Comparison of ENCODE assay signal across 2 cellular contexts in the genomic region with DNA sequence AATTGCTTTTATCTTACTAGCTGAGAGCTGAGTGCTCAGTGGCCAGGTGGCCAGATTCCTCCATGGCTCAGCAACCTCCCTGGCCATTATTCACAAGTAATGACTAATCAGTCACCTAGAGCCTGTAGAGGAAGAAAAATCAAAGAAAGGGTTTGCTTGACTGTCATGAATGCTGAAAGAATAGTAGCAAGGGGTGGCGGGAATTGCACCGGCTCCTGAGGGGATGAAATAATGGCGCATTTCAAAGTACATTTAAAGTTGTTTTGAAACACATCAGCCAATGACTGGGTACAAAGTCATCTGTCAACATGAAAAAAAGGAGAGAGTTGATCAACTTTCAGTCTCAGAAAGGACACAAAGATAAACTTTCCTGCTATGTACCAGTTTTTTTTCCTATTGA.
TF ChIP-seq lines count a peak whose summit lies in the region.

No MANE protein-coding gene starts in this region.

TF ChIP-seq in GM23338, 12 proteins besides CTCF, POLR2A, EP300 and RAD21 (continued from another document):
- TF ChIP-seq, protein P1, sequence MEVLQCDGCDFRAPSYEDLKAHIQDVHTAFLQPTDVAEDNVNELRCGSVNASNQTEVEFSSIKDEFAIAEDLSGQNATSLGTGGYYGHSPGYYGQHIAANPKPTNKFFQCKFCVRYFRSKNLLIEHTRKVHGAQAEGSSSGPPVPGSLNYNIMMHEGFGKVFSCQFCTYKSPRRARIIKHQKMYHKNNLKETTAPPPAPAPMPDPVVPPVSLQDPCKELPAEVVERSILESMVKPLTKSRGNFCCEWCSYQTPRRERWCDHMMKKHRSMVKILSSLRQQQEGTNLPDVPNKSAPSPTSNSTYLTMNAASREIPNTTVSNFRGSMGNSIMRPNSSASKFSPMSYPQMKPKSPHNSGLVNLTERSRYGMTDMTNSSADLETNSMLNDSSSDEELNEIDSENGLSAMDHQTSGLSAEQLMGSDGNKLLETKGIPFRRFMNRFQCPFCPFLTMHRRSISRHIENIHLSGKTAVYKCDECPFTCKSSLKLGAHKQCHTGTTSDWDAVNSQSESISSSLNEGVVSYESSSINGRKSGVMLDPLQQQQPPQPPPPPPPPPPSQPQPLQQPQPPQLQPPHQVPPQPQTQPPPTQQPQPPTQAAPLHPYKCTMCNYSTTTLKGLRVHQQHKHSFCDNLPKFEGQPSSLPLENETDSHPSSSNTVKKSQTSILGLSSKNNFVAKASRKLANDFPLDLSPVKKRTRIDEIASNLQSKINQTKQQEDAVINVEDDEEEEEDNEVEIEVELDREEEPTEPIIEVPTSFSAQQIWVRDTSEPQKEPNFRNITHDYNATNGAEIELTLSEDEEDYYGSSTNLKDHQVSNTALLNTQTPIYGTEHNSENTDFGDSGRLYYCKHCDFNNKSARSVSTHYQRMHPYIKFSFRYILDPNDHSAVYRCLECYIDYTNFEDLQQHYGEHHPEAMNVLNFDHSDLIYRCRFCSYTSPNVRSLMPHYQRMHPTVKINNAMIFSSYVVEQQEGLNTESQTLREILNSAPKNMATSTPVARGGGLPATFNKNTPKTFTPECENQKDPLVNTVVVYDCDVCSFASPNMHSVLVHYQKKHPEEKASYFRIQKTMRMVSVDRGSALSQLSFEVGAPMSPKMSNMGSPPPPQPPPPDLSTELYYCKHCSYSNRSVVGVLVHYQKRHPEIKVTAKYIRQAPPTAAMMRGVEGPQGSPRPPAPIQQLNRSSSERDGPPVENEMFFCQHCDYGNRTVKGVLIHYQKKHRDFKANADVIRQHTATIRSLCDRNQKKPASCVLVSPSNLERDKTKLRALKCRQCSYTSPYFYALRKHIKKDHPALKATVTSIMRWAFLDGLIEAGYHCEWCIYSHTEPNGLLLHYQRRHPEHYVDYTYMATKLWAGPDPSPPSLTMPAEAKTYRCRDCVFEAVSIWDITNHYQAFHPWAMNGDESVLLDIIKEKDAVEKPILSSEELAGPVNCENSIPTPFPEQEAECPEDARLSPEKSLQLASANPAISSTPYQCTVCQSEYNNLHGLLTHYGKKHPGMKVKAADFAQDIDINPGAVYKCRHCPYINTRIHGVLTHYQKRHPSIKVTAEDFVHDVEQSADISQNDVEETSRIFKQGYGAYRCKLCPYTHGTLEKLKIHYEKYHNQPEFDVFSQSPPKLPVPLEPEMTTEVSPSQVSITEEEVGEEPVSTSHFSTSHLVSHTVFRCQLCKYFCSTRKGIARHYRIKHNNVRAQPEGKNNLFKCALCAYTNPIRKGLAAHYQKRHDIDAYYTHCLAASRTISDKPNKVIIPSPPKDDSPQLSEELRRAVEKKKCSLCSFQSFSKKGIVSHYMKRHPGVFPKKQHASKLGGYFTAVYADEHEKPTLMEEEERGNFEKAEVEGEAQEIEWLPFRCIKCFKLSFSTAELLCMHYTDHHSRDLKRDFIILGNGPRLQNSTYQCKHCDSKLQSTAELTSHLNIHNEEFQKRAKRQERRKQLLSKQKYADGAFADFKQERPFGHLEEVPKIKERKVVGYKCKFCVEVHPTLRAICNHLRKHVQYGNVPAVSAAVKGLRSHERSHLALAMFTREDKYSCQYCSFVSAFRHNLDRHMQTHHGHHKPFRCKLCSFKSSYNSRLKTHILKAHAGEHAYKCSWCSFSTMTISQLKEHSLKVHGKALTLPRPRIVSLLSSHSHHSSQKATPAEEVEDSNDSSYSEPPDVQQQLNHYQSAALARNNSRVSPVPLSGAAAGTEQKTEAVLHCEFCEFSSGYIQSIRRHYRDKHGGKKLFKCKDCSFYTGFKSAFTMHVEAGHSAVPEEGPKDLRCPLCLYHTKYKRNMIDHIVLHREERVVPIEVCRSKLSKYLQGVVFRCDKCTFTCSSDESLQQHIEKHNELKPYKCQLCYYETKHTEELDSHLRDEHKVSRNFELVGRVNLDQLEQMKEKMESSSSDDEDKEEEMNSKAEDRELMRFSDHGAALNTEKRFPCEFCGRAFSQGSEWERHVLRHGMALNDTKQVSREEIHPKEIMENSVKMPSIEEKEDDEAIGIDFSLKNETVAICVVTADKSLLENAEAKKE (CRISPR knock-in tag; IDR thresholded peaks at IDR 0.05): no peak
- no peak for TF ChIP-seq EZH2phosphoT487 (IDR thresholded peaks at IDR 0.05; ENCODE audit: unreplicated experiment)
- TF ChIP-seq EZH2 (IDR thresholded peaks at IDR 0.05; ENCODE audit: low read depth, unreplicated experiment): no peak
- TF ChIP-seq JUNB (IDR thresholded peaks at IDR 0.05; ENCODE audit: unreplicated experiment): no peak
- no peak for TF ChIP-seq STAT1 (IDR thresholded peaks at IDR 0.05; ENCODE audit: unreplicated experiment)
- TF ChIP-seq, protein P2, sequence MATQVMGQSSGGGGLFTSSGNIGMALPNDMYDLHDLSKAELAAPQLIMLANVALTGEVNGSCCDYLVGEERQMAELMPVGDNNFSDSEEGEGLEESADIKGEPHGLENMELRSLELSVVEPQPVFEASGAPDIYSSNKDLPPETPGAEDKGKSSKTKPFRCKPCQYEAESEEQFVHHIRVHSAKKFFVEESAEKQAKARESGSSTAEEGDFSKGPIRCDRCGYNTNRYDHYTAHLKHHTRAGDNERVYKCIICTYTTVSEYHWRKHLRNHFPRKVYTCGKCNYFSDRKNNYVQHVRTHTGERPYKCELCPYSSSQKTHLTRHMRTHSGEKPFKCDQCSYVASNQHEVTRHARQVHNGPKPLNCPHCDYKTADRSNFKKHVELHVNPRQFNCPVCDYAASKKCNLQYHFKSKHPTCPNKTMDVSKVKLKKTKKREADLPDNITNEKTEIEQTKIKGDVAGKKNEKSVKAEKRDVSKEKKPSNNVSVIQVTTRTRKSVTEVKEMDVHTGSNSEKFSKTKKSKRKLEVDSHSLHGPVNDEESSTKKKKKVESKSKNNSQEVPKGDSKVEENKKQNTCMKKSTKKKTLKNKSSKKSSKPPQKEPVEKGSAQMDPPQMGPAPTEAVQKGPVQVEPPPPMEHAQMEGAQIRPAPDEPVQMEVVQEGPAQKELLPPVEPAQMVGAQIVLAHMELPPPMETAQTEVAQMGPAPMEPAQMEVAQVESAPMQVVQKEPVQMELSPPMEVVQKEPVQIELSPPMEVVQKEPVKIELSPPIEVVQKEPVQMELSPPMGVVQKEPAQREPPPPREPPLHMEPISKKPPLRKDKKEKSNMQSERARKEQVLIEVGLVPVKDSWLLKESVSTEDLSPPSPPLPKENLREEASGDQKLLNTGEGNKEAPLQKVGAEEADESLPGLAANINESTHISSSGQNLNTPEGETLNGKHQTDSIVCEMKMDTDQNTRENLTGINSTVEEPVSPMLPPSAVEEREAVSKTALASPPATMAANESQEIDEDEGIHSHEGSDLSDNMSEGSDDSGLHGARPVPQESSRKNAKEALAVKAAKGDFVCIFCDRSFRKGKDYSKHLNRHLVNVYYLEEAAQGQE (IDR thresholded peaks at IDR 0.05; ENCODE audit: unreplicated experiment): no peak
- TF ChIP-seq POLR2AphosphoS5 (IDR thresholded peaks at IDR 0.05; ENCODE audit: low read depth): no peak
TF ChIP-seq in GM23338: peak in this region for 0.

TF ChIP-seq in liver, 16 proteins besides CTCF, POLR2A, EP300 and RAD21 (continued from another document):
- TF ChIP-seq, protein P2 (IDR thresholded peaks at IDR 0.05): peak; percentile 44
- TF ChIP-seq FOXA1 (IDR thresholded peaks at IDR 0.05) (peak; percentile 70), HNF4A (conservative IDR thresholded peaks at IDR 0.05) (peak; percentile 80 to 85), FOXA2 (IDR thresholded peaks at IDR 0.05) (peak; percentile 76), YY1 (IDR thresholded peaks at IDR 0.05) (peak; percentile 84), GABPA (IDR thresholded peaks at IDR 0.05 in 1 of 2, conservative IDR thresholded peaks at IDR 0.05 in 1 of 2) (no peak)
- TF ChIP-seq, protein P3, sequence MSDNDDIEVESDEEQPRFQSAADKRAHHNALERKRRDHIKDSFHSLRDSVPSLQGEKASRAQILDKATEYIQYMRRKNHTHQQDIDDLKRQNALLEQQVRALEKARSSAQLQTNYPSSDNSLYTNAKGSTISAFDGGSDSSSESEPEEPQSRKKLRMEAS (IDR thresholded peaks at IDR 0.05): no peak
- TF ChIP-seq, protein P4, sequence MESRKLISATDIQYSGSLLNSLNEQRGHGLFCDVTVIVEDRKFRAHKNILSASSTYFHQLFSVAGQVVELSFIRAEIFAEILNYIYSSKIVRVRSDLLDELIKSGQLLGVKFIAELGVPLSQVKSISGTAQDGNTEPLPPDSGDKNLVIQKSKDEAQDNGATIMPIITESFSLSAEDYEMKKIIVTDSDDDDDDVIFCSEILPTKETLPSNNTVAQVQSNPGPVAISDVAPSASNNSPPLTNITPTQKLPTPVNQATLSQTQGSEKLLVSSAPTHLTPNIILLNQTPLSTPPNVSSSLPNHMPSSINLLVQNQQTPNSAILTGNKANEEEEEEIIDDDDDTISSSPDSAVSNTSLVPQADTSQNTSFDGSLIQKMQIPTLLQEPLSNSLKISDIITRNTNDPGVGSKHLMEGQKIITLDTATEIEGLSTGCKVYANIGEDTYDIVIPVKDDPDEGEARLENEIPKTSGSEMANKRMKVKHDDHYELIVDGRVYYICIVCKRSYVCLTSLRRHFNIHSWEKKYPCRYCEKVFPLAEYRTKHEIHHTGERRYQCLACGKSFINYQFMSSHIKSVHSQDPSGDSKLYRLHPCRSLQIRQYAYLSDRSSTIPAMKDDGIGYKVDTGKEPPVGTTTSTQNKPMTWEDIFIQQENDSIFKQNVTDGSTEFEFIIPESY (IDR thresholded peaks at IDR 0.05): no peak
